ENCODE assay signal across 8 cellular contexts in the genomic region with DNA sequence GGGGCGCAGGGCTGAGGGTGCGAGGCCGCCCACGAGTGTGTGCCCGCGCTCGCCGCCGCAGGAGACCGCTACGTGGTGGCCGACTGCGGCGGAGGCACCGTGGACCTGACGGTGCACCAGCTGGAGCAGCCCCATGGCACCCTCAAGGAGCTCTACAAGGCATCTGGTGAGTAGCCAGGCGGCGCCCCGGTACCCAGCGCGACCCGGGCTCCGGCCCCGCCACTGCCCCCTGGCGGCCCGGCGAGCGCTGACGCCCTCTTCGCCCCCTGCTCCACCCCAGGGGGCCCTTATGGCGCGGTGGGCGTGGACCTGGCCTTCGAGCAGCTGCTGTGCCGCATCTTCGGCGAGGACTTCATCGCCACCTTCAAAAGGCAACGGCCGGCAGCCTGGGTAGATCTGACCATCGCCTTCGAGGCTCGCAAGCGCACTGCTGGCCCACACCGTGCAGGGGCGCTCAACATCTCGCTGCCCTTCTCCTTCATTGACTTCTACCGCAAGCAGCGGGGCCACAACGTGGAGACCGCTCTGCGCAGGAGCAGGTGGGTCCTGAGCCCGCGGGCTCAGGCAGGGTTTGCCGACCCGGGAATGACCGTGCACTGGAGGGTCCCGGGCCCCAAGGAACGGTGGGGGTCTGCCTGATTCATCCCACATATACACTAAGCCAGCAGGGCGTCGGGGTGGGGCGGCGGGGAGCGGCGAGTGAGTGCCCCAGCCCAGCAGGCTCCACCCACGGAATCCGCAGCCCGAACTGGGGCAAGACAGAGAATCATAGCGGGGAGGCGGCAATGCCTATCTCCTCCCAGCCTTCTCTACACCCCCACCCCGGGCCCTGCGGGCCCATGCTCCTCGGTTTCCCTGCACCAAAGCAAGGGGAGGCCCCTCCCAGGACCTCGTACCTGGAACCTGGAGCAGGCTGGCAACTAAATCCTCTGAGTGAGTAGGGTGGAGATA.
DNase-seq lines count a peak whose midpoint lies in the region; ATAC-seq, FAIRE-seq and TF ChIP-seq lines count a peak whose summit lies in the region.

No MANE protein-coding gene starts in this region.

- ATAC-seq in SK-N-SH treated with all-trans-retinoic acid at 6 μM for 48 hours (peak; percentile 87), GM21515 (IDR thresholded peaks at IDR 0.05; ENCODE audit: unreplicated experiment) (no peak)

- TF ChIP-seq CTCF in epithelial cell of esophagus (IDR thresholded peaks at IDR 0.05; ENCODE audit: insufficient read depth, low read depth, low read length, missing control alignments) = peak; percentile 23
- TF ChIP-seq CTCF in nephron (IDR thresholded peaks at IDR 0.05; ENCODE audit: unreplicated experiment in 3 of 3) = peak; percentile 82 to 92 (median 90)

- H3K4me1 Mint-ChIP-seq in nephron = no peaks in the 10 kb centered on the region

- H3K4me3 ChIP-seq in epithelial cell of esophagus (ENCODE audit: low read length) = peak overlapping the region; percentile 3

- H3K27ac Mint-ChIP-seq in nephron = no peak overlapping the region

- no peaks in the 10 kb centered on the region for H3K9me3 Mint-ChIP-seq in nephron

- peak overlapping the region in 1 of 3 experiments; percentile 58 for H3K4me3 Mint-ChIP-seq in nephron

- H3K36me3 Mint-ChIP-seq in nephron (ENCODE audit: low read depth) = peaks cover 37% of the 10 kb centered on the region

- no peak for FAIRE-seq in H54 (lab: Jason Lieb, UNC)

- H3K27me3 Mint-ChIP-seq in nephron (ENCODE audit: low read depth) = peaks cover 53% of the 10 kb centered on the region

- no peak for TF ChIP-seq POLR2A in H54 (IDR thresholded peaks at IDR 0.05; ENCODE audit: low read depth, low read length)

- peak; percentile 69 for DNase-seq in AG08396 (ENCODE audit: low spot score)
- DNase-seq in H54 (ENCODE audit: insufficient read length, low spot score) = peak; percentile 54
- peak; percentile 34 for DNase-seq in epithelial cell of esophagus (ENCODE audit: low read depth)
- no peak for DNase-seq in NOMO-1 treated with DMSO at 0.1 percent for 48 hours (lab: John Stamatoyannopoulos, UW; ENCODE audit: unreplicated experiment)
- no peak for DNase-seq in central memory CD4-positive, alpha-beta T cell

TF ChIP-seq in SK-N-SH treated with all-trans-retinoic acid at 6 μM for 48 hours, 23 proteins besides CTCF, POLR2A, EP300 and RAD21:
- TF ChIP-seq BACH2 (CRISPR knock-in tag; IDR thresholded peaks at IDR 0.05; ENCODE audit: borderline replicate concordance) = no peak
- TF ChIP-seq GLIS3 (CRISPR knock-in tag; IDR thresholded peaks at IDR 0.05) = no peak
- TF ChIP-seq POU6F1 (CRISPR knock-in tag; IDR thresholded peaks at IDR 0.05; ENCODE audit: borderline replicate concordance, low read depth) = no peak
- TF ChIP-seq RARB (CRISPR knock-in tag; IDR thresholded peaks at IDR 0.05) = no peak
- TF ChIP-seq, protein P1, sequence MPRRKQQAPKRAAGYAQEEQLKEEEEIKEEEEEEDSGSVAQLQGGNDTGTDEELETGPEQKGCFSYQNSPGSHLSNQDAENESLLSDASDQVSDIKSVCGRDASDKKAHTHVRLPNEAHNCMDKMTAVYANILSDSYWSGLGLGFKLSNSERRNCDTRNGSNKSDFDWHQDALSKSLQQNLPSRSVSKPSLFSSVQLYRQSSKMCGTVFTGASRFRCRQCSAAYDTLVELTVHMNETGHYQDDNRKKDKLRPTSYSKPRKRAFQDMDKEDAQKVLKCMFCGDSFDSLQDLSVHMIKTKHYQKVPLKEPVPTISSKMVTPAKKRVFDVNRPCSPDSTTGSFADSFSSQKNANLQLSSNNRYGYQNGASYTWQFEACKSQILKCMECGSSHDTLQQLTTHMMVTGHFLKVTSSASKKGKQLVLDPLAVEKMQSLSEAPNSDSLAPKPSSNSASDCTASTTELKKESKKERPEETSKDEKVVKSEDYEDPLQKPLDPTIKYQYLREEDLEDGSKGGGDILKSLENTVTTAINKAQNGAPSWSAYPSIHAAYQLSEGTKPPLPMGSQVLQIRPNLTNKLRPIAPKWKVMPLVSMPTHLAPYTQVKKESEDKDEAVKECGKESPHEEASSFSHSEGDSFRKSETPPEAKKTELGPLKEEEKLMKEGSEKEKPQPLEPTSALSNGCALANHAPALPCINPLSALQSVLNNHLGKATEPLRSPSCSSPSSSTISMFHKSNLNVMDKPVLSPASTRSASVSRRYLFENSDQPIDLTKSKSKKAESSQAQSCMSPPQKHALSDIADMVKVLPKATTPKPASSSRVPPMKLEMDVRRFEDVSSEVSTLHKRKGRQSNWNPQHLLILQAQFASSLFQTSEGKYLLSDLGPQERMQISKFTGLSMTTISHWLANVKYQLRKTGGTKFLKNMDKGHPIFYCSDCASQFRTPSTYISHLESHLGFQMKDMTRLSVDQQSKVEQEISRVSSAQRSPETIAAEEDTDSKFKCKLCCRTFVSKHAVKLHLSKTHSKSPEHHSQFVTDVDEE (CRISPR knock-in tag; IDR thresholded peaks at IDR 0.05) = no peak
- no peak for TF ChIP-seq TOX (CRISPR knock-in tag; IDR thresholded peaks at IDR 0.05; ENCODE audit: borderline replicate concordance)
- no peak for TF ChIP-seq ZFP3 (CRISPR knock-in tag; IDR thresholded peaks at IDR 0.05)
- no peak for TF ChIP-seq CSDC2 (CRISPR knock-in tag; IDR thresholded peaks at IDR 0.05)
- TF ChIP-seq TCF4 (CRISPR knock-in tag; IDR thresholded peaks at IDR 0.05; ENCODE audit: borderline replicate concordance) = no peak
- TF ChIP-seq, protein P2, sequence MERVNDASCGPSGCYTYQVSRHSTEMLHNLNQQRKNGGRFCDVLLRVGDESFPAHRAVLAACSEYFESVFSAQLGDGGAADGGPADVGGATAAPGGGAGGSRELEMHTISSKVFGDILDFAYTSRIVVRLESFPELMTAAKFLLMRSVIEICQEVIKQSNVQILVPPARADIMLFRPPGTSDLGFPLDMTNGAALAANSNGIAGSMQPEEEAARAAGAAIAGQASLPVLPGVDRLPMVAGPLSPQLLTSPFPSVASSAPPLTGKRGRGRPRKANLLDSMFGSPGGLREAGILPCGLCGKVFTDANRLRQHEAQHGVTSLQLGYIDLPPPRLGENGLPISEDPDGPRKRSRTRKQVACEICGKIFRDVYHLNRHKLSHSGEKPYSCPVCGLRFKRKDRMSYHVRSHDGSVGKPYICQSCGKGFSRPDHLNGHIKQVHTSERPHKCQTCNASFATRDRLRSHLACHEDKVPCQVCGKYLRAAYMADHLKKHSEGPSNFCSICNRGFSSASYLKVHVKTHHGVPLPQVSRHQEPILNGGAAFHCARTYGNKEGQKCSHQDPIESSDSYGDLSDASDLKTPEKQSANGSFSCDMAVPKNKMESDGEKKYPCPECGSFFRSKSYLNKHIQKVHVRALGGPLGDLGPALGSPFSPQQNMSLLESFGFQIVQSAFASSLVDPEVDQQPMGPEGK (CRISPR knock-in tag; IDR thresholded peaks at IDR 0.05; ENCODE audit: borderline replicate concordance) = no peak
- TF ChIP-seq ISL1 (CRISPR knock-in tag; IDR thresholded peaks at IDR 0.05) = no peak
- TF ChIP-seq ESRRG (CRISPR knock-in tag; IDR thresholded peaks at IDR 0.05) = no peak
- TF ChIP-seq ZFP30 (CRISPR knock-in tag; IDR thresholded peaks at IDR 0.05) = no peak
- no peak for TF ChIP-seq ZNF565 (CRISPR knock-in tag; conservative IDR thresholded peaks at IDR 0.05; ENCODE audit: low read depth)
- no peak for TF ChIP-seq ZNF70 (CRISPR knock-in tag; IDR thresholded peaks at IDR 0.05)

Comparison
In these comparisons a context has a peak if more than half of its experiments do, and no peak if none do; other contexts are left out.
1. DNase-seq: peak in AG08396 (single experiment), H54 (single experiment) and epithelial cell of esophagus (single experiment); none in NOMO-1 treated with DMSO at 0.1 percent for 48 hours (single experiment) and central memory CD4-positive, alpha-beta T cell (single experiment).